ENCODE assay signal across 1 cellular context in the genomic region with DNA sequence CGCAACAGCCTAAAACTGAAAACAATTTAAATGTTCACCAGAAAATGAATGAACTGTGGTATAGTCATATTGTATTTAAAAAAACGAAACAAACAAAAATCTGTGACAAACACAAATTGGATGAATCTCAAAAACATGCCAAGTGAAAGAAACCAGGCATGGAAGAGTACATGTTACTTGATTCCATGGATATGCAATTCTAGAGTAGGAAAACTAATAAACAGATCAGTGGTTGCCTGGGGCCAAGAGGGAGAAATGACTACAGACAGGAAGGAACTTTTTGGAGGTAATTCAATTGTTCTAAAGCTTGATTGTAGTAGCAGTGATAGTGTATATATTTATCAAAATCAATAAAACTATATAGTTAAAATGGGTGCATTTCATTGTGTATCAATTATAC.
TF ChIP-seq lines count a peak whose summit lies in the region.

No MANE protein-coding gene starts in this region.

TF ChIP-seq in IMR-90, 13 proteins besides CTCF, POLR2A, EP300 and RAD21 (continued from another document):
- TF ChIP-seq NFE2L2 (IDR thresholded peaks at IDR 0.05; ENCODE audit: low read depth, low read length) (no peak), FOS (IDR thresholded peaks at IDR 0.05; ENCODE audit: low read depth, low read length) (no peak)
